In genomic region chr9:125387861-125388524, GRCh38 we compare ENCODE assay signal across 24 cellular contexts.
DNase-seq lines count a peak whose midpoint lies in the region; ATAC-seq, FAIRE-seq and TF ChIP-seq lines count a peak whose summit lies in the region.
"Had no signal": no experiment of that assay in that cellular context is flagged by ENCODE, and none has a peak within 500 bp of the region (broad histone marks: within the 10 kb centered on the region; RNA-seq: fewer than 3 reads in every experiment).

No MANE protein-coding gene starts in this region.

- H2AFZ ChIP-seq in GM23248, result no peak overlapping the region
- H2AFZ ChIP-seq: GM23338 had no signal

- CTCF ChIA-PET in activated CD4-positive, alpha-beta memory T cell treated with anti-CD3 and anti-CD28 coated beads for 36 hours (lab: Charles Lee), result interaction anchor here (1.1 kb wide), 1 partner anchor 20 kb away, joined by 4 read pairs; no protein-coding TSS in a partner anchor

- H3K9me2 ChIP-seq in GM23248 (ENCODE audit: insufficient read depth), result no peaks in the 10 kb centered on the region

- H3K9me3 ChIP-seq in GM23248 (ENCODE audit: low read depth) (no peaks in the 10 kb centered on the region), kidney (ENCODE audit: control insufficient read depth in 1 of 2, low read length in 2 of 2) (no peaks in the 10 kb centered on the region)
- H3K9me3 ChIP-seq: Caco-2, SJCRH30 had no signal

- H3K27me3 ChIP-seq in GM23248 (replicated peaks; ENCODE audit: insufficient read depth), result no peaks in the 10 kb centered on the region
- H3K27me3 ChIP-seq: SJCRH30 had no signal

- H3K4me3 Mint-ChIP-seq in activated CD4-positive, alpha-beta memory T cell treated with anti-CD3 and anti-CD28 coated beads for 36 hours, result no peak overlapping the region
- H3K4me3 Mint-ChIP-seq: CD4-positive, alpha-beta memory T cell; GM23338; H9; HFFc6; IgD-negative memory B cell had no signal

- H4K20me1 ChIP-seq in GM23248 (ENCODE audit: insufficient read depth), result no peaks in the 10 kb centered on the region

- no peaks in the 10 kb centered on the region for H3K79me2 ChIP-seq in GM23248 (ENCODE audit: insufficient read depth)

- H3K4me3 ChIP-seq in GM23248 (no peak overlapping the region), kidney (ENCODE audit: low read length in 2 of 2) (no peak overlapping the region)
- H3K4me3 ChIP-seq: GM23338, SJCRH30 had no signal

- POLR2A ChIA-PET in activated CD4-positive, alpha-beta memory T cell treated with anti-CD3 and anti-CD28 coated beads for 36 hours (lab: Charles Lee), result no interaction called here

- H3K4me1 Mint-ChIP-seq in activated CD4-positive, alpha-beta memory T cell treated with anti-CD3 and anti-CD28 coated beads for 36 hours (ENCODE audit: low read depth), result no peaks in the 10 kb centered on the region
- H3K4me1 Mint-ChIP-seq: CD4-positive, alpha-beta memory T cell; IgD-negative memory B cell had no signal

- H3K4me2 ChIP-seq in GM23248 (ENCODE audit: unreplicated experiment), result no peak overlapping the region
- H3K4me2 ChIP-seq: GM23338 had no signal

- no peak for FAIRE-seq in kidney (lab: Jason Lieb, UNC)
- FAIRE-seq: GM12892, HTR-8/SVneo had no signal

- H3K4me1 ChIP-seq in GM23248 (ENCODE audit: insufficient read depth) (no peaks in the 10 kb centered on the region), kidney (ENCODE audit: control insufficient read depth in 1 of 2, insufficient read depth in 1 of 2, low read depth in 1 of 2, low read length in 2 of 2) (no peaks in the 10 kb centered on the region)
- H3K4me1 ChIP-seq: Caco-2, SJCRH30 had no signal

- no peaks in the 10 kb centered on the region for H3K36me3 Mint-ChIP-seq in activated CD4-positive, alpha-beta memory T cell treated with anti-CD3 and anti-CD28 coated beads for 36 hours
- H3K36me3 Mint-ChIP-seq: CD4-positive, alpha-beta memory T cell; IgD-negative memory B cell had no signal

- no peak for ATAC-seq in HG02588 (IDR thresholded peaks at IDR 0.05; ENCODE audit: unreplicated experiment)
- ATAC-seq: GM23338, SK-N-SH treated with all-trans-retinoic acid at 6 μM for 48 hours had no signal

- H3K9ac ChIP-seq in GM23248, result no peak overlapping the region
- H3K9ac ChIP-seq in kidney (ENCODE audit: low read length in 2 of 2), result no peak overlapping the region

- TF ChIP-seq CTCF in kidney (IDR thresholded peaks at IDR 0.05; ENCODE audit: borderline replicate concordance, extremely low read depth, insufficient read depth), result no peak

- H3K36me3 ChIP-seq in GM23248 (ENCODE audit: low read depth), result no peaks in the 10 kb centered on the region
- no peaks in the 10 kb centered on the region for H3K36me3 ChIP-seq in kidney (ENCODE audit: control insufficient read depth in 1 of 2, insufficient read depth in 2 of 2, low read length in 2 of 2)
- H3K36me3 ChIP-seq: SJCRH30 had no signal

- no peaks in the 10 kb centered on the region for H3K9me3 Mint-ChIP-seq in activated CD4-positive, alpha-beta memory T cell treated with anti-CD3 and anti-CD28 coated beads for 36 hours
- H3K9me3 Mint-ChIP-seq: CD4-positive, alpha-beta memory T cell; GM23338; HFFc6; IgD-negative memory B cell had no signal

- intact Hi-C loops in kidney (cut with DNase I), result no loop called here
- intact Hi-C loops in posterior vena cava (cut with DNase I), result no loop called here
- intact Hi-C loops in activated CD4-positive, alpha-beta memory T cell treated with anti-CD3 and anti-CD28 coated beads for 36 hours (cut with micrococcal nuclease), result no loop called here

- H3K27ac ChIP-seq in GM23248, result no peak overlapping the region
- H3K27ac ChIP-seq in kidney (ENCODE audit: low read depth in 2 of 2, low read length in 2 of 2), result no peak overlapping the region
- H3K27ac ChIP-seq: SJCRH30 had no signal

- WGBS in GM23248 (ENCODE audit: low coverage in 1 of 2, low lambda C conversion rate in 2 of 2, missing lambda C conversion rate in 2 of 2), 2 experiments, result 52 to 55% methylated on average over 14 of the region's 14 CpGs

- H3F3A ChIP-seq in GM23248 (ENCODE audit: insufficient read depth), result 0 out of 2 replicates have a peak, but pooled peaks cover under 1% of the 10 kb centered on the region

- in situ Hi-C loops in GM23248 (cut with MboI), result no loop called here

- peak; percentile 20 for DNase-seq in GM23248
- peak; percentile 39 for DNase-seq in NCI-H69 (lab: John Stamatoyannopoulos, UW)
- DNase-seq in kidney, result peak; percentile 43
- DNase-seq in posterior vena cava (ENCODE audit: low spot score), result peak; percentile 75
- no peak for DNase-seq in activated CD4-positive, alpha-beta T cell treated with anti-CD3 and anti-CD28 coated beads for 48 hours
- no peak for DNase-seq in activated CD4-positive, alpha-beta memory T cell treated with anti-CD3 and anti-CD28 coated beads for 36 hours
- DNase-seq: C1 segment of cervical spinal cord; Caco-2; CD4-positive, alpha-beta memory T cell; DMS79; H9; HFFc6; NCI-H1048; NCI-H1436; NCI-H1930; NCI-H2107; NCI-H524; SJCRH30 had no signal

- no peak overlapping the region for H3K27ac Mint-ChIP-seq in activated CD4-positive, alpha-beta memory T cell treated with anti-CD3 and anti-CD28 coated beads for 36 hours
- H3K27ac Mint-ChIP-seq: GM23338, HFFc6, IgD-negative memory B cell had no signal

- H3K27me3 Mint-ChIP-seq in activated CD4-positive, alpha-beta memory T cell treated with anti-CD3 and anti-CD28 coated beads for 36 hours, result no peaks in the 10 kb centered on the region
- H3K27me3 Mint-ChIP-seq: IgD-negative memory B cell had no signal

Comparison
In these comparisons a context has a peak if more than half of its experiments do, and no peak if none do; other contexts are left out.
1. DNase-seq: peak in GM23248 (single experiment), NCI-H69 (single experiment), kidney (single experiment) and posterior vena cava (single experiment); none in activated CD4-positive, alpha-beta T cell treated with anti-CD3 and anti-CD28 coated beads for 48 hours (single experiment) and activated CD4-positive, alpha-beta memory T cell treated with anti-CD3 and anti-CD28 coated beads for 36 hours (single experiment).